Comparison of ENCODE assay signal across 8 cellular contexts in genomic region chr9:114155263-114155966, GRCh38. TPM values are rescaled to one million over a fixed set of nuclear protein-coding genes. Genes with fewer than 3 reads are reported as not detected.
A peak's percentile ranks its signal among the peaks of the same experiment; 100 is the strongest.
DNase-seq lines count a peak whose midpoint lies in the region; ATAC-seq and TF ChIP-seq lines count a peak whose summit lies in the region.

Gene COL27A1 (plus strand): TSS chr9:114155537. CDS start chr9:114155951, 414 bp downstream.

- H3K4me3 Mint-ChIP-seq in activated CD8-positive, alpha-beta T cell treated with anti-CD3 and anti-CD28 coated beads, Interleukin-2, amount 10 ng/mL, durations not matched to agents 7 days and 5 days = peak within 1 kb of the TSS; percentile 66

- H3K27ac ChIP-seq in lower lobe of right lung = no peak within 1 kb of the TSS

- CTCF ChIA-PET in activated CD8-positive, alpha-beta T cell treated with anti-CD3 and anti-CD28 coated beads, Interleukin-2, amount 10 ng/mL, durations not matched to agents 7 days and 5 days (lab: Charles Lee) = interaction anchor here (0.8 to 6.1 kb wide), 9 partner anchors 8 to 136 kb away, joined by 3 to 42 read pairs (median 3); no protein-coding TSS in a partner anchor

- intact Hi-C loops in lower lobe of right lung (cut with DNase I) = no loop called here

- DNase-seq in NCI-H2081 (lab: John Stamatoyannopoulos, UW) (peak; percentile 9 to 49), NCI-H2081 treated with DMSO at 0.1 percent for 48 hours (lab: John Stamatoyannopoulos, UW) (no peak), NCI-H526 (lab: John Stamatoyannopoulos, UW) (peak; percentile 45 to 90), lower lobe of right lung (peak; percentile 85)
- peak; percentile 84 for DNase-seq in activated CD8-positive, alpha-beta T cell treated with anti-CD3 and anti-CD28 coated beads, Interleukin-2, amount 10 ng/mL, durations not matched to agents 7 days and 5 days
- peak; percentile 68 for DNase-seq in effector CD4-positive, alpha-beta T cell
- peak; percentile 73 to 86 for DNase-seq in stimulated activated CD4-positive, alpha-beta T cell treated with anti-CD3 and anti-CD28 coated beads, Interleukin-4, amount 100 ng/mL, for 4 hours

- H3K36me3 ChIP-seq in lower lobe of right lung = no peaks in the 10 kb centered on the region

- peaks cover 20% of the 10 kb centered on the region for H3K4me1 ChIP-seq in lower lobe of right lung

- H3K36me3 Mint-ChIP-seq in activated CD8-positive, alpha-beta T cell treated with anti-CD3 and anti-CD28 coated beads, Interleukin-2, amount 10 ng/mL, durations not matched to agents 7 days and 5 days (ENCODE audit: low read depth) = no peaks in the 10 kb centered on the region

- ATAC-seq in HG03095 (IDR thresholded peaks at IDR 0.05; ENCODE audit: unreplicated experiment) (peak; percentile 87), lower lobe of right lung (peak; percentile 92 to 93)
- peak; percentile 90 for ATAC-seq in activated CD8-positive, alpha-beta T cell treated with anti-CD3 and anti-CD28 coated beads, Interleukin-2, amount 10 ng/mL, durations not matched to agents 7 days and 5 days

- peak within 1 kb of the TSS; percentile 61 for H3K4me3 ChIP-seq in lower lobe of right lung

- peaks cover 11% of the 10 kb centered on the region for H3K4me1 Mint-ChIP-seq in activated CD8-positive, alpha-beta T cell treated with anti-CD3 and anti-CD28 coated beads, Interleukin-2, amount 10 ng/mL, durations not matched to agents 7 days and 5 days (ENCODE audit: low read depth)

- TF ChIP-seq CTCF in lower lobe of right lung (IDR thresholded peaks at IDR 0.05) = peak; percentile 92

- POLR2A ChIA-PET in activated CD8-positive, alpha-beta T cell treated with anti-CD3 and anti-CD28 coated beads, Interleukin-2, amount 10 ng/mL, durations not matched to agents 7 days and 5 days (lab: Charles Lee) = no interaction called here

- peaks cover 47% of the 10 kb centered on the region for H3K27me3 Mint-ChIP-seq in activated CD8-positive, alpha-beta T cell treated with anti-CD3 and anti-CD28 coated beads, Interleukin-2, amount 10 ng/mL, durations not matched to agents 7 days and 5 days (ENCODE audit: low read depth)

- H3K9me3 Mint-ChIP-seq in activated CD8-positive, alpha-beta T cell treated with anti-CD3 and anti-CD28 coated beads, Interleukin-2, amount 10 ng/mL, durations not matched to agents 7 days and 5 days (ENCODE audit: insufficient read depth) = no peaks in the 10 kb centered on the region

- H3K27ac Mint-ChIP-seq in activated CD8-positive, alpha-beta T cell treated with anti-CD3 and anti-CD28 coated beads, Interleukin-2, amount 10 ng/mL, durations not matched to agents 7 days and 5 days = no peak within 1 kb of the TSS

- H3K9me3 ChIP-seq in lower lobe of right lung = no peaks in the 10 kb centered on the region

- H3K27me3 ChIP-seq in lower lobe of right lung (ENCODE audit: low read depth) = peaks cover 37% of the 10 kb centered on the region

RNA-seq across cellular contexts. Expression of gene COL27A1, which starts in this region (rescaled TPM):
- total RNA-seq in activated CD8-positive, alpha-beta T cell treated with anti-CD3 and anti-CD28 coated beads, Interleukin-2, amount 10 ng/mL, durations not matched to agents 7 days and 5 days = under 1 TPM; 0.47 to 0.99 TPM
- 13.0 TPM for total RNA-seq in lower lobe of right lung

Comparison
In these comparisons a context has a peak if more than half of its experiments do, and no peak if none do; other contexts are left out.
1. Peak in DNase-seq and ATAC-seq in activated CD8-positive, alpha-beta T cell treated with anti-CD3 and anti-CD28 coated beads, Interleukin-2, amount 10 ng/mL, durations not matched to agents 7 days and 5 days; RNA of the gene not detected or under 1 TPM.